ENCODE assay signal across 1 cellular context in the genomic region with DNA sequence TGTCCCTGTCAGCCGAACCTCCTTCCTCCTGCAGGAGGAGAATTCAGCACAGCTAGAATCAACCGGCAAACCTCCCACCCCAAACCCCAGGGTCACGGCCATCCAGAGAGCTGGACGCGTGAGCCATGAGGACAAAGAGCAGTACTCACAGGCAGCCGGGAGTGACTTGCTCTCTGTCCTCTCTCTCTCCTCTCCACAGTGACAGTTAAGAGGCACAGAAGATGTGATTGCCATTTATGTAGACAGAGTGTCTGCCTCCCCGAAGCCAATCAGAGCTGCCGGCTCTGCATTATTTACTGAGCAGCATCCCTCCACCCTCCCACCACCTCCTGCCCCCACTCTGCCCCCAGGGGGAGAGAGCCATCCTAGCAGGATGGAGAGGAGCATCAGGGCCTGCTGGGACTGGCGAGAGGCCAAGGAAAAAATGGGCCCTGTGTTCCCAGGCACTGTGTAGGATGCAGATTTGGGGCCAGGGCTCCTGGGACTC.
TF ChIP-seq lines count a peak whose summit lies in the region.

No MANE protein-coding gene starts in this region.

TF ChIP-seq in HepG2, 621 proteins besides CTCF, POLR2A, EP300 and RAD21 (continued from another document and continues in another):
- TF ChIP-seq TFDP2 (CRISPR knock-in tag; IDR thresholded peaks at IDR 0.05): no peak
- TF ChIP-seq ZNF615 (CRISPR knock-in tag; IDR thresholded peaks at IDR 0.05; ENCODE audit: borderline replicate concordance): no peak
- peak; percentile 71; the same call in 1 of the 2 replicates for TF ChIP-seq GATAD2A (CRISPR knock-in tag; IDR thresholded peaks at IDR 0.05)
- TF ChIP-seq, protein P1, sequence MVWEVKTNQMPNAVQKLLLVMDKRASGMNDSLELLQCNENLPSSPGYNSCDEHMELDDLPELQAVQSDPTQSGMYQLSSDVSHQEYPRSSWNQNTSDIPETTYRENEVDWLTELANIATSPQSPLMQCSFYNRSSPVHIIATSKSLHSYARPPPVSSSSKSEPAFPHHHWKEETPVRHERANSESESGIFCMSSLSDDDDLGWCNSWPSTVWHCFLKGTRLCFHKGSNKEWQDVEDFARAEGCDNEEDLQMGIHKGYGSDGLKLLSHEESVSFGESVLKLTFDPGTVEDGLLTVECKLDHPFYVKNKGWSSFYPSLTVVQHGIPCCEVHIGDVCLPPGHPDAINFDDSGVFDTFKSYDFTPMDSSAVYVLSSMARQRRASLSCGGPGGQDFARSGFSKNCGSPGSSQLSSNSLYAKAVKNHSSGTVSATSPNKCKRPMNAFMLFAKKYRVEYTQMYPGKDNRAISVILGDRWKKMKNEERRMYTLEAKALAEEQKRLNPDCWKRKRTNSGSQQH (CRISPR knock-in tag; IDR thresholded peaks at IDR 0.05; ENCODE audit: low read depth): no peak; the same call in 1 of the 2 replicates
- TF ChIP-seq FOXK1 (CRISPR knock-in tag; IDR thresholded peaks at IDR 0.05; ENCODE audit: borderline replicate concordance, low read depth): no peak
- no peak for TF ChIP-seq RFX1 (IDR thresholded peaks at IDR 0.05)
- TF ChIP-seq CEBPG (CRISPR knock-in tag; IDR thresholded peaks at IDR 0.05): no peak
- TF ChIP-seq KDM4B (CRISPR knock-in tag; IDR thresholded peaks at IDR 0.05): no peak
- TF ChIP-seq ZNF652 (CRISPR knock-in tag; IDR thresholded peaks at IDR 0.05; ENCODE audit: borderline replicate concordance, low read depth): no peak
- no peak for TF ChIP-seq FLYWCH1 (CRISPR knock-in tag; IDR thresholded peaks at IDR 0.05)
- TF ChIP-seq ZNF446 (CRISPR knock-in tag; IDR thresholded peaks at IDR 0.05): no peak
- no peak for TF ChIP-seq NR1H2 (CRISPR knock-in tag; IDR thresholded peaks at IDR 0.05; ENCODE audit: borderline replicate concordance, low read depth)
- no peak for TF ChIP-seq MBNL3 (CRISPR knock-in tag; conservative IDR thresholded peaks at IDR 0.05)
- no peak for TF ChIP-seq XRCC5 (optimal IDR thresholded peaks at IDR 0.05; ENCODE audit: low read length)
- TF ChIP-seq SKI (IDR thresholded peaks at IDR 0.05; ENCODE audit: partially characterized antibody): peak; percentile 63
- peak; percentile 54; the same call in 1 of the 2 replicates for TF ChIP-seq KMT2A (CRISPR knock-in tag; IDR thresholded peaks at IDR 0.05)
- TF ChIP-seq, protein P2, sequence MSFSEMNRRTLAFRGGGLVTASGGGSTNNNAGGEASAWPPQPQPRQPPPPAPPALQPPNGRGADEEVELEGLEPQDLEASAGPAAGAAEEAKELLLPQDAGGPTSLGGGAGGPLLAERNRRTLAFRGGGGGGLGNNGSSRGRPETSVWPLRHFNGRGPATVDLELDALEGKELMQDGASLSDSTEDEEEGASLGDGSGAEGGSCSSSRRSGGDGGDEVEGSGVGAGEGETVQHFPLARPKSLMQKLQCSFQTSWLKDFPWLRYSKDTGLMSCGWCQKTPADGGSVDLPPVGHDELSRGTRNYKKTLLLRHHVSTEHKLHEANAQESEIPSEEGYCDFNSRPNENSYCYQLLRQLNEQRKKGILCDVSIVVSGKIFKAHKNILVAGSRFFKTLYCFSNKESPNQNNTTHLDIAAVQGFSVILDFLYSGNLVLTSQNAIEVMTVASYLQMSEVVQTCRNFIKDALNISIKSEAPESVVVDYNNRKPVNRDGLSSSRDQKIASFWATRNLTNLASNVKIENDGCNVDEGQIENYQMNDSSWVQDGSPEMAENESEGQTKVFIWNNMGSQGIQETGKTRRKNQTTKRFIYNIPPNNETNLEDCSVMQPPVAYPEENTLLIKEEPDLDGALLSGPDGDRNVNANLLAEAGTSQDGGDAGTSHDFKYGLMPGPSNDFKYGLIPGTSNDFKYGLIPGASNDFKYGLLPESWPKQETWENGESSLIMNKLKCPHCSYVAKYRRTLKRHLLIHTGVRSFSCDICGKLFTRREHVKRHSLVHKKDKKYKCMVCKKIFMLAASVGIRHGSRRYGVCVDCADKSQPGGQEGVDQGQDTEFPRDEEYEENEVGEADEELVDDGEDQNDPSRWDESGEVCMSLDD (CRISPR knock-in tag; IDR thresholded peaks at IDR 0.05; ENCODE audit: borderline replicate concordance): no peak
- TF ChIP-seq ZFY (CRISPR knock-in tag; IDR thresholded peaks at IDR 0.05): no peak
- TF ChIP-seq ZNF460 (CRISPR knock-in tag; IDR thresholded peaks at IDR 0.05; ENCODE audit: borderline replicate concordance): no peak
- TF ChIP-seq FOXM1 (CRISPR knock-in tag; IDR thresholded peaks at IDR 0.05): no peak
- no peak for TF ChIP-seq ZKSCAN8 (CRISPR knock-in tag; IDR thresholded peaks at IDR 0.05; ENCODE audit: borderline replicate concordance)
- 0 out of 2 replicates have a peak, but pooled peaks have one; percentile 66 for TF ChIP-seq DNMT1 (CRISPR knock-in tag; IDR thresholded peaks at IDR 0.05)
- TF ChIP-seq ZFYVE20 (CRISPR knock-in tag; IDR thresholded peaks at IDR 0.05; ENCODE audit: borderline replicate concordance, low read depth): no peak
- no peak for TF ChIP-seq CBX1 (IDR thresholded peaks at IDR 0.05; ENCODE audit: low read depth)
- TF ChIP-seq PRMT3 (CRISPR knock-in tag; IDR thresholded peaks at IDR 0.05; ENCODE audit: borderline replicate concordance, low read depth): no peak
- TF ChIP-seq, protein P3, sequence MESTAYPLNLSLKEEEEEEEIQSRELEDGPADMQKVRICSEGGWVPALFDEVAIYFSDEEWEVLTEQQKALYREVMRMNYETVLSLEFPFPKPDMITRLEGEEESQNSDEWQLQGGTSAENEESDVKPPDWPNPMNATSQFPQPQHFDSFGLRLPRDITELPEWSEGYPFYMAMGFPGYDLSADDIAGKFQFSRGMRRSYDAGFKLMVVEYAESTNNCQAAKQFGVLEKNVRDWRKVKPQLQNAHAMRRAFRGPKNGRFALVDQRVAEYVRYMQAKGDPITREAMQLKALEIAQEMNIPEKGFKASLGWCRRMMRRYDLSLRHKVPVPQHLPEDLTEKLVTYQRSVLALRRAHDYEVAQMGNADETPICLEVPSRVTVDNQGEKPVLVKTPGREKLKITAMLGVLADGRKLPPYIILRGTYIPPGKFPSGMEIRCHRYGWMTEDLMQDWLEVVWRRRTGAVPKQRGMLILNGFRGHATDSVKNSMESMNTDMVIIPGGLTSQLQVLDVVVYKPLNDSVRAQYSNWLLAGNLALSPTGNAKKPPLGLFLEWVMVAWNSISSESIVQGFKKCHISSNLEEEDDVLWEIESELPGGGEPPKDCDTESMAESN (CRISPR knock-in tag; conservative IDR thresholded peaks at IDR 0.05): no peak
- no peak for TF ChIP-seq NCOA5 (CRISPR knock-in tag; IDR thresholded peaks at IDR 0.05)
- no peak for TF ChIP-seq ZNF354B (CRISPR knock-in tag; IDR thresholded peaks at IDR 0.05)
- TF ChIP-seq DR1 (CRISPR knock-in tag; IDR thresholded peaks at IDR 0.05): no peak
- no peak for TF ChIP-seq MAFG (CRISPR knock-in tag; IDR thresholded peaks at IDR 0.05)
- 0 out of 2 replicates have a peak, but pooled peaks have one; percentile 31 for TF ChIP-seq NFYC (CRISPR knock-in tag; IDR thresholded peaks at IDR 0.05)
- no peak for TF ChIP-seq HMG20B (CRISPR knock-in tag; conservative IDR thresholded peaks at IDR 0.05)
- TF ChIP-seq ZNF879 (CRISPR knock-in tag; IDR thresholded peaks at IDR 0.05): no peak
- TF ChIP-seq, protein P4, sequence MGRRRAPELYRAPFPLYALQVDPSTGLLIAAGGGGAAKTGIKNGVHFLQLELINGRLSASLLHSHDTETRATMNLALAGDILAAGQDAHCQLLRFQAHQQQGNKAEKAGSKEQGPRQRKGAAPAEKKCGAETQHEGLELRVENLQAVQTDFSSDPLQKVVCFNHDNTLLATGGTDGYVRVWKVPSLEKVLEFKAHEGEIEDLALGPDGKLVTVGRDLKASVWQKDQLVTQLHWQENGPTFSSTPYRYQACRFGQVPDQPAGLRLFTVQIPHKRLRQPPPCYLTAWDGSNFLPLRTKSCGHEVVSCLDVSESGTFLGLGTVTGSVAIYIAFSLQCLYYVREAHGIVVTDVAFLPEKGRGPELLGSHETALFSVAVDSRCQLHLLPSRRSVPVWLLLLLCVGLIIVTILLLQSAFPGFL (CRISPR knock-in tag; IDR thresholded peaks at IDR 0.05): no peak
- no peak for TF ChIP-seq RORA (CRISPR knock-in tag; IDR thresholded peaks at IDR 0.05)
- no peak for TF ChIP-seq ZNF558 (CRISPR knock-in tag; IDR thresholded peaks at IDR 0.05; ENCODE audit: borderline replicate concordance)
- TF ChIP-seq KDM5B (CRISPR knock-in tag; IDR thresholded peaks at IDR 0.05; ENCODE audit: borderline replicate concordance): peak; percentile 36; the same call in 1 of the 2 replicates
- no peak; the same call in 1 of the 2 replicates for TF ChIP-seq ZNF766 (CRISPR knock-in tag; IDR thresholded peaks at IDR 0.05; ENCODE audit: borderline replicate concordance)
- TF ChIP-seq, protein P5, sequence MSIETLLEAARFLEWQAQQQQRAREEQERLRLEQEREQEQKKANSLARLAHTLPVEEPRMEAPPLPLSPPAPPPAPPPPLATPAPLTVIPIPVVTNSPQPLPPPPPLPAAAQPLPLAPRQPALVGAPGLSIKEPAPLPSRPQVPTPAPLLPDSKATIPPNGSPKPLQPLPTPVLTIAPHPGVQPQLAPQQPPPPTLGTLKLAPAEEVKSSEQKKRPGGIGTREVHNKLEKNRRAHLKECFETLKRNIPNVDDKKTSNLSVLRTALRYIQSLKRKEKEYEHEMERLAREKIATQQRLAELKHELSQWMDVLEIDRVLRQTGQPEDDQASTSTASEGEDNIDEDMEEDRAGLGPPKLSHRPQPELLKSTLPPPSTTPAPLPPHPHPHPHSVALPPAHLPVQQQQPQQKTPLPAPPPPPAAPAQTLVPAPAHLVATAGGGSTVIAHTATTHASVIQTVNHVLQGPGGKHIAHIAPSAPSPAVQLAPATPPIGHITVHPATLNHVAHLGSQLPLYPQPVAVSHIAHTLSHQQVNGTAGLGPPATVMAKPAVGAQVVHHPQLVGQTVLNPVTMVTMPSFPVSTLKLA (IDR thresholded peaks at IDR 0.05): no peak
- TF ChIP-seq, protein P6, sequence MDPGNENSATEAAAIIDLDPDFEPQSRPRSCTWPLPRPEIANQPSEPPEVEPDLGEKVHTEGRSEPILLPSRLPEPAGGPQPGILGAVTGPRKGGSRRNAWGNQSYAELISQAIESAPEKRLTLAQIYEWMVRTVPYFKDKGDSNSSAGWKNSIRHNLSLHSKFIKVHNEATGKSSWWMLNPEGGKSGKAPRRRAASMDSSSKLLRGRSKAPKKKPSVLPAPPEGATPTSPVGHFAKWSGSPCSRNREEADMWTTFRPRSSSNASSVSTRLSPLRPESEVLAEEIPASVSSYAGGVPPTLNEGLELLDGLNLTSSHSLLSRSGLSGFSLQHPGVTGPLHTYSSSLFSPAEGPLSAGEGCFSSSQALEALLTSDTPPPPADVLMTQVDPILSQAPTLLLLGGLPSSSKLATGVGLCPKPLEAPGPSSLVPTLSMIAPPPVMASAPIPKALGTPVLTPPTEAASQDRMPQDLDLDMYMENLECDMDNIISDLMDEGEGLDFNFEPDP (CRISPR knock-in tag; conservative IDR thresholded peaks at IDR 0.05): no peak
- no peak for TF ChIP-seq MED8 (CRISPR knock-in tag; IDR thresholded peaks at IDR 0.05; ENCODE audit: insufficient replicate concordance)
- no peak for TF ChIP-seq ZNF20 (CRISPR knock-in tag; IDR thresholded peaks at IDR 0.05)
- TF ChIP-seq THAP11 (CRISPR knock-in tag; IDR thresholded peaks at IDR 0.05): peak; percentile 36; the same call in 1 of the 2 replicates
- no peak for TF ChIP-seq CBX2 (IDR thresholded peaks at IDR 0.05; ENCODE audit: low read depth, low read length)
- TF ChIP-seq CBX2 (CRISPR knock-in tag; IDR thresholded peaks at IDR 0.05; ENCODE audit: low read depth): no peak
- no peak for TF ChIP-seq RBFOX2 (IDR thresholded peaks at IDR 0.05; ENCODE audit: low read depth, low read length)
- TF ChIP-seq HCFC1 (IDR thresholded peaks at IDR 0.05; ENCODE audit: low read depth, low read length): no peak
- TF ChIP-seq ZFX (CRISPR knock-in tag; IDR thresholded peaks at IDR 0.05; ENCODE audit: low read depth): no peak
- TF ChIP-seq, protein P7, sequence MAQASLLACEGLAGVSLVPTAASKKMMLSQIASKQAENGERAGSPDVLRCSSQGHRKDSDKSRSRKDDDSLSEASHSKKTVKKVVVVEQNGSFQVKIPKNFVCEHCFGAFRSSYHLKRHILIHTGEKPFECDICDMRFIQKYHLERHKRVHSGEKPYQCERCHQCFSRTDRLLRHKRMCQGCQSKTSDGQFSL (CRISPR knock-in tag; IDR thresholded peaks at IDR 0.05): no peak
- TF ChIP-seq ZFP82 (CRISPR knock-in tag; IDR thresholded peaks at IDR 0.05; ENCODE audit: borderline replicate concordance): no peak
- TF ChIP-seq ZSCAN25 (CRISPR knock-in tag; IDR thresholded peaks at IDR 0.05): 0 out of 2 replicates have a peak, but pooled peaks have one; percentile 27
- no peak for TF ChIP-seq SRSF1 (optimal IDR thresholded peaks at IDR 0.05; ENCODE audit: low read depth, low read length)
- TF ChIP-seq ZNF660 (CRISPR knock-in tag; IDR thresholded peaks at IDR 0.05; ENCODE audit: borderline replicate concordance, low read depth): no peak
- TF ChIP-seq, protein P8, sequence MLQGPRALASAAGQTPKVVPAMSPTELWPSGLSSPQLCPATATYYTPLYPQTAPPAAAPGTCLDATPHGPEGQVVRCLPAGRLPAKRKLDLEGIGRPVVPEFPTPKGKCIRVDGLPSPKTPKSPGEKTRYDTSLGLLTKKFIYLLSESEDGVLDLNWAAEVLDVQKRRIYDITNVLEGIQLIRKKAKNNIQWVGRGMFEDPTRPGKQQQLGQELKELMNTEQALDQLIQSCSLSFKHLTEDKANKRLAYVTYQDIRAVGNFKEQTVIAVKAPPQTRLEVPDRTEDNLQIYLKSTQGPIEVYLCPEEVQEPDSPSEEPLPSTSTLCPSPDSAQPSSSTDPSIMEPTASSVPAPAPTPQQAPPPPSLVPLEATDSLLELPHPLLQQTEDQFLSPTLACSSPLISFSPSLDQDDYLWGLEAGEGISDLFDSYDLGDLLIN (CRISPR knock-in tag; IDR thresholded peaks at IDR 0.05; ENCODE audit: borderline replicate concordance): no peak
- no peak for TF ChIP-seq RBM22 (optimal IDR thresholded peaks at IDR 0.05; ENCODE audit: low read length)
- TF ChIP-seq, protein P9, sequence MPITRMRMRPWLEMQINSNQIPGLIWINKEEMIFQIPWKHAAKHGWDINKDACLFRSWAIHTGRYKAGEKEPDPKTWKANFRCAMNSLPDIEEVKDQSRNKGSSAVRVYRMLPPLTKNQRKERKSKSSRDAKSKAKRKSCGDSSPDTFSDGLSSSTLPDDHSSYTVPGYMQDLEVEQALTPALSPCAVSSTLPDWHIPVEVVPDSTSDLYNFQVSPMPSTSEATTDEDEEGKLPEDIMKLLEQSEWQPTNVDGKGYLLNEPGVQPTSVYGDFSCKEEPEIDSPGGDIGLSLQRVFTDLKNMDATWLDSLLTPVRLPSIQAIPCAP (CRISPR knock-in tag; IDR thresholded peaks at IDR 0.05; ENCODE audit: low read depth): no peak
- 0 out of 2 replicates have a peak, but pooled peaks have one; percentile 29 for TF ChIP-seq SP5 (CRISPR knock-in tag; IDR thresholded peaks at IDR 0.05; ENCODE audit: borderline replicate concordance, low read depth)
- peak; percentile 54 for TF ChIP-seq TEAD3 (CRISPR knock-in tag; optimal IDR thresholded peaks at IDR 0.05; ENCODE audit: borderline replicate concordance)
- no peak for TF ChIP-seq NFE2L2 (IDR thresholded peaks at IDR 0.05; ENCODE audit: low read length)
- no peak for TF ChIP-seq KLF6 (CRISPR knock-in tag; IDR thresholded peaks at IDR 0.05)
- TF ChIP-seq ZNF546 (CRISPR knock-in tag; conservative IDR thresholded peaks at IDR 0.05): no peak
